1 cellular context compared by ENCODE assay signal in the genomic region with DNA sequence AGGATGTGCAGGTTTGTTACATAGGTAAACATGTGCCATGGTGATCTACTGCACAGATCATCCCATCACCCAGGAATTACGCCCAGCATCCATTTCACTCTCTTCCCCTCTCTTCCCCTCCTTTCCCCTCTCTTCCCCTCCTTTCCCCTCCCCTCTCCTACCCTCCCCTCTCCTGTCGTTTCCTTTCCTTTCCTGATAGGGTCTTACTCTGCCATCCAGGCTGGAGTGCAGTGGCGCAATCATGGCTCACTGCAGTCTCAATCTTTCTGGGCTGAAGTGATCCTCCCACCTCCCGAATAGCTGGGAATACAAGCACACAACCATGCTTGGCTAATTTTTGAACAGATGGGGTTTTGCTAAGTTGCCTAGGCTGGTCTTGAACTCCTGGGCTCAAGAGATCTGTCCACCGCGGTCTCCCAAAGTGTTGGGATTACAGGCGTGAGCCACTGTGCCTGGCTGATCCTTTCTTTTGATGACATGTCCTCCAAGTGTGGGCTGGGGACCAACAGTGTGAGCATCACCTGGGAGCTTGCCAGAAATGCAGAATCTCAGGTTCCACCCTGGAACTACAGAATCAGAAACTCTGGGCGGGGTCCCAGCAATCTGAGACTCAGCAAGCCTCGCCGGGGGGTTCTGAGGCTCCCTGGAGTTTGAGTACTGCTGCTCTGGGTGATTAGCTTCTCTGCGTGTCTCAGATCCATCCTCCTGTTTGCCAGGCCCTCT.
TF ChIP-seq lines count a peak whose summit lies in the region.

No MANE protein-coding gene starts in this region.

TF ChIP-seq in H1, 55 proteins besides CTCF, POLR2A, EP300 and RAD21:
- TF ChIP-seq GTF2F1 (IDR thresholded peaks at IDR 0.05; ENCODE audit: borderline replicate concordance, low read depth, low read length): no peak
- 0 out of 2 replicates have a peak, but pooled peaks have one; percentile 33 for TF ChIP-seq CEBPB (IDR thresholded peaks at IDR 0.05; ENCODE audit: low read depth, low read length)
- TF ChIP-seq YY1 (IDR thresholded peaks at IDR 0.05; ENCODE audit: low read depth, low read length): no peak
- no peak for TF ChIP-seq SUZ12 (IDR thresholded peaks at IDR 0.05; ENCODE audit: low read length)
